14 cellular contexts compared by ENCODE assay signal in genomic region chr17:50596191-50597037, GRCh38. TPM values are rescaled to one million over a fixed set of nuclear protein-coding genes. Genes with fewer than 3 reads are reported as not detected.
DNase-seq lines count a peak whose midpoint lies in the region; ATAC-seq and TF ChIP-seq lines count a peak whose summit lies in the region.
"Had no signal": no experiment of that assay in that cellular context is flagged by ENCODE, and none has a peak within 500 bp of the region (broad histone marks: within the 10 kb centered on the region; RNA-seq: fewer than 3 reads in every experiment).

No MANE protein-coding gene starts in this region.

- H2AFZ ChIP-seq in neural progenitor cell (replicated peaks) = peak overlapping the region; percentile 64

- H3K27me3 Mint-ChIP-seq in neural progenitor cell (ENCODE audit: insufficient read depth, low read depth) = peaks cover 9% of the 10 kb centered on the region

- H3K4me3 Mint-ChIP-seq in neural progenitor cell = no peak overlapping the region
- H3K4me3 Mint-ChIP-seq: effector memory CD8-positive, alpha-beta T cell; immature natural killer cell; T-helper 1 cell treated with Interleukin-12 subunit alpha and Interleukin-12 subunit beta and Interleukin-4 antibody, amounts not matched to agents 30 μg/mL and 1 μg/mL, for 36 hours had no signal

- H3K27me3 ChIP-seq in neural progenitor cell (no peaks in the 10 kb centered on the region), gastroesophageal sphincter (peaks cover 3% of the 10 kb centered on the region)
- H3K27me3 ChIP-seq: stomach had no signal

- no peak overlapping the region for H3K27ac Mint-ChIP-seq in neural progenitor cell
- H3K27ac Mint-ChIP-seq: effector memory CD8-positive, alpha-beta T cell; immature natural killer cell; T-helper 1 cell treated with Interleukin-12 subunit alpha and Interleukin-12 subunit beta and Interleukin-4 antibody, amounts not matched to agents 30 μg/mL and 1 μg/mL, for 36 hours had no signal

- H3K9ac ChIP-seq in neural progenitor cell = no peak overlapping the region

- DNase-seq in GM12865 (ENCODE audit: low read depth) = no peak
- DNase-seq in NCI-H510A (lab: John Stamatoyannopoulos, UW) = peak; percentile 19
- no peak for DNase-seq in fibroblast of pulmonary artery (ENCODE audit: low read depth)
- DNase-seq in neural progenitor cell (ENCODE audit: low spot score) = peak; percentile 71
- no peak for DNase-seq in stimulated activated naive CD4-positive, alpha-beta T cell (lab: John Stamatoyannopoulos, UW)
- no peak for DNase-seq in NCI-H2171 (lab: John Stamatoyannopoulos, UW)
- DNase-seq: effector memory CD8-positive, alpha-beta T cell; immature natural killer cell; NCI-H1417 treated with DMSO at 0.1 percent for 48 hours; stomach had no signal

- TF ChIP-seq EP300 in gastroesophageal sphincter (IDR thresholded peaks at IDR 0.05) = no peak

- H3K4me3 ChIP-seq in GM12865 (ENCODE audit: low read depth, low read length) = no peak overlapping the region
- H3K4me3 ChIP-seq in fibroblast of pulmonary artery (replicated peaks; ENCODE audit: low read depth, low read length) = no peak overlapping the region
- no peak overlapping the region for H3K4me3 ChIP-seq in neural progenitor cell
- H3K4me3 ChIP-seq in gastroesophageal sphincter = no peak overlapping the region
- H3K4me3 ChIP-seq: stomach had no signal

- TF ChIP-seq CTCF in GM12865 (IDR thresholded peaks at IDR 0.05; ENCODE audit: insufficient read depth, low read depth, low read length, missing control alignments) (peak; percentile 25), fibroblast of pulmonary artery (IDR thresholded peaks at IDR 0.05; ENCODE audit: low read length, missing control alignments) (peak; percentile 12), neural progenitor cell (IDR thresholded peaks at IDR 0.05) (peak; percentile 67), gastroesophageal sphincter (IDR thresholded peaks at IDR 0.05) (peak in 2 of 4 experiments; percentile 4 to 25)

- H3K79me2 ChIP-seq in neural progenitor cell (ENCODE audit: low read depth) = no peaks in the 10 kb centered on the region

- H3K36me3 Mint-ChIP-seq in neural progenitor cell = no peaks in the 10 kb centered on the region
- H3K36me3 Mint-ChIP-seq: immature natural killer cell had no signal

- no peak for ATAC-seq in HG02938 (IDR thresholded peaks at IDR 0.05; ENCODE audit: unreplicated experiment)
- no peak for ATAC-seq in gastroesophageal sphincter
- ATAC-seq: effector memory CD8-positive, alpha-beta T cell had no signal

- no peaks in the 10 kb centered on the region for H3K9me3 Mint-ChIP-seq in neural progenitor cell
- H3K9me3 Mint-ChIP-seq: effector memory CD8-positive, alpha-beta T cell; T-helper 1 cell treated with Interleukin-12 subunit alpha and Interleukin-12 subunit beta and Interleukin-4 antibody, amounts not matched to agents 30 μg/mL and 1 μg/mL, for 36 hours had no signal

- peaks cover 46% of the 10 kb centered on the region for H3K4me1 Mint-ChIP-seq in neural progenitor cell
- H3K4me1 Mint-ChIP-seq: immature natural killer cell had no signal

- no CpG with 5 or more reads among the region's 34 CpGs for WGBS in gastroesophageal sphincter (ENCODE audit: low coverage in 1 of 2), 2 donors

- H4K20me1 ChIP-seq in neural progenitor cell (ENCODE audit: low read depth) = no peaks in the 10 kb centered on the region

- no peak for TF ChIP-seq POLR2A in gastroesophageal sphincter (IDR thresholded peaks at IDR 0.05)

- no peaks in the 10 kb centered on the region for H3F3A ChIP-seq in neural progenitor cell (ENCODE audit: low read depth)

- no peaks in the 10 kb centered on the region for H3K9me3 ChIP-seq in neural progenitor cell (ENCODE audit: low read depth)
- H3K9me3 ChIP-seq in gastroesophageal sphincter = no peaks in the 10 kb centered on the region
- H3K9me3 ChIP-seq: neutrophil, stomach had no signal

- H3K4me1 ChIP-seq in neural progenitor cell (peaks cover 17% of the 10 kb centered on the region), gastroesophageal sphincter (no peaks in the 10 kb centered on the region)
- H3K4me1 ChIP-seq: stomach had no signal

- H3K27ac ChIP-seq in neural progenitor cell (no peak overlapping the region), gastroesophageal sphincter (no peak overlapping the region)
- H3K27ac ChIP-seq: neutrophil, stomach had no signal

- H3K4me2 ChIP-seq in neural progenitor cell = no peak overlapping the region

- H3K36me3 ChIP-seq in neural progenitor cell = no peaks in the 10 kb centered on the region
- H3K36me3 ChIP-seq in gastroesophageal sphincter = no peaks in the 10 kb centered on the region
- H3K36me3 ChIP-seq: neutrophil, stomach had no signal

RNA-seq across cellular contexts. Expression of gene CACNA1G, which starts 35.9 kb away (rescaled TPM):
- 1.6 and 4.9 TPM in 2 replicates for total RNA-seq in neural progenitor cell (ENCODE audit: low replicate concordance)
- under 1 TPM in 3 of 4 donors, not detected in 1; 0.15 to 0.94 (median 0.16) TPM for total RNA-seq in gastroesophageal sphincter

RNA-seq across cellular contexts. Expression of gene ABCC3, which starts 38.3 kb away (rescaled TPM):
- 0.22 TPM in 1 of 2 replicates, not detected in the other for total RNA-seq in neural progenitor cell (ENCODE audit: low replicate concordance)
- 10 to 100 TPM in 1 of 4 donors, 1 to 10 TPM in 3; 2.0 to 18.7 (median 5.1) TPM for total RNA-seq in gastroesophageal sphincter

RNA-seq across cellular contexts. Expression of gene SPATA20, which starts 49.4 kb away (rescaled TPM):
- 22.8 and 60.5 TPM in 2 replicates for total RNA-seq in neural progenitor cell (ENCODE audit: low replicate concordance)
- total RNA-seq in gastroesophageal sphincter = 10 to 100 TPM; 45.0 to 75.3 (median 59.8) TPM

Comparison
In these comparisons a context has a peak if more than half of its experiments do, and no peak if none do; other contexts are left out.
1. DNase-seq: peak in NCI-H510A (single experiment) and neural progenitor cell (single experiment); none in GM12865 (single experiment), fibroblast of pulmonary artery (single experiment), stimulated activated naive CD4-positive, alpha-beta T cell (0 of 6) and NCI-H2171 (single experiment).